ENCODE assay signal across 8 cellular contexts in genomic region chr19:49851456-49852259, GRCh38. TPM values are rescaled to one million over a fixed set of nuclear protein-coding genes. Genes with fewer than 3 reads are reported as not detected.
DNase-seq lines count a peak whose midpoint lies in the region; FAIRE-seq lines count a peak whose summit lies in the region.

No MANE protein-coding gene starts in this region.

- FAIRE-seq in small intestine (lab: Jason Lieb, UNC) = no peak

- peaks cover 4% of the 10 kb centered on the region for H3K27me3 Mint-ChIP-seq in activated CD4-positive, alpha-beta T cell treated with anti-CD3 and anti-CD28 coated beads, Interleukin-2, amount 10 ng/mL, durations not matched to agents 24 days and 14 days

- H3K9me3 Mint-ChIP-seq in activated CD4-positive, alpha-beta T cell treated with anti-CD3 and anti-CD28 coated beads, Interleukin-2, amount 10 ng/mL, durations not matched to agents 24 days and 14 days = peaks cover 4% of the 10 kb centered on the region

- DNase-seq in activated CD4-positive, alpha-beta T cell treated with anti-CD3 and anti-CD28 coated beads, Interleukin-2, amount 10 ng/mL, durations not matched to agents 24 days and 14 days = peak; percentile 78
- no peak for DNase-seq in activated CD4-positive, alpha-beta T cell treated with anti-CD3 and anti-CD28 coated beads for 48 hours
- DNase-seq in NCI-H2171 (lab: John Stamatoyannopoulos, UW) = peak; percentile 71
- peak; percentile 24 for DNase-seq in small intestine
- no peak for DNase-seq in NCI-H2107 (lab: John Stamatoyannopoulos, UW)
- no peak for DNase-seq in A172 (ENCODE audit: low spot score)

- H3K27ac Mint-ChIP-seq in activated CD4-positive, alpha-beta T cell treated with anti-CD3 and anti-CD28 coated beads, Interleukin-2, amount 10 ng/mL, durations not matched to agents 24 days and 14 days = peak overlapping the region; percentile 29

- H3K4me1 ChIP-seq in iPS-18a (ENCODE audit: control insufficient read depth, low read depth, low read length) = peaks cover 6% of the 10 kb centered on the region
- H3K4me1 ChIP-seq in small intestine (ENCODE audit: control insufficient read depth in 2 of 2, insufficient read depth in 1 of 2, low read depth in 1 of 2, low read length in 1 of 2) = no peaks in the 10 kb centered on the region

- H3K27me3 ChIP-seq in iPS-18a (ENCODE audit: control insufficient read depth, insufficient read depth, low read length) (no peaks in the 10 kb centered on the region), small intestine (ENCODE audit: control insufficient read depth in 2 of 2, insufficient read depth in 2 of 2, low read length in 2 of 2) (no peaks in the 10 kb centered on the region)

- H3K36me3 ChIP-seq in iPS-18a (ENCODE audit: control insufficient read depth, low read depth, low read length) (peaks cover 14% of the 10 kb centered on the region), small intestine (ENCODE audit: control insufficient read depth in 2 of 2, insufficient read depth in 2 of 2, low read length in 2 of 2) (peaks cover 0 to 6% of the 10 kb centered on the region in 2 donors)

- H3K27ac ChIP-seq in adipose tissue (ENCODE audit: low read depth, low read length) = peak overlapping the region; percentile 3
- H3K27ac ChIP-seq in iPS-18a (ENCODE audit: low read length) = no peak overlapping the region
- peak overlapping the region; percentile 93 to 98 for H3K27ac ChIP-seq in small intestine (ENCODE audit: low read depth in 1 of 2, low read length in 1 of 2)

- H3K4me3 Mint-ChIP-seq in activated CD4-positive, alpha-beta T cell treated with anti-CD3 and anti-CD28 coated beads, Interleukin-2, amount 10 ng/mL, durations not matched to agents 24 days and 14 days = peak overlapping the region; percentile 83

- peak overlapping the region; percentile 74 for H3K4me3 ChIP-seq in iPS-18a (ENCODE audit: low read length)
- peak overlapping the region; percentile 91 to 92 for H3K4me3 ChIP-seq in small intestine (ENCODE audit: low read depth in 1 of 2, low read length in 2 of 2)

- peaks cover 38% of the 10 kb centered on the region for H3K4me1 Mint-ChIP-seq in activated CD4-positive, alpha-beta T cell treated with anti-CD3 and anti-CD28 coated beads, Interleukin-2, amount 10 ng/mL, durations not matched to agents 24 days and 14 days

- H3K9ac ChIP-seq in iPS-18a (ENCODE audit: low read length) = peak overlapping the region; percentile 53

- intact Hi-C loops in activated CD4-positive, alpha-beta T cell treated with anti-CD3 and anti-CD28 coated beads, Interleukin-2, amount 10 ng/mL, durations not matched to agents 24 days and 14 days (cut with micrococcal nuclease) = loop anchor here (2.0 to 5.0 kb wide), 3 partner anchors 39 to 209 kb away; partner anchors contain the start of genes AP2A1, FUZ and SCAF1

- peaks cover 21% of the 10 kb centered on the region for H3K36me3 Mint-ChIP-seq in activated CD4-positive, alpha-beta T cell treated with anti-CD3 and anti-CD28 coated beads, Interleukin-2, amount 10 ng/mL, durations not matched to agents 24 days and 14 days (ENCODE audit: low read depth)

- 2 to 3% (median 2%) methylated on average over 57 to 76 of the region's 78 CpGs for WGBS in adipose tissue, 3 donors
- 1 to 2% (median 2%) methylated on average over 63 to 78 of the region's 78 CpGs for WGBS in small intestine, 3 donors

- no peaks in the 10 kb centered on the region for H3K9me3 ChIP-seq in iPS-18a (ENCODE audit: control insufficient read depth, low read depth, low read length)
- no peaks in the 10 kb centered on the region for H3K9me3 ChIP-seq in small intestine (ENCODE audit: control insufficient read depth, low read depth)

RNA-seq across cellular contexts. Expression of gene PTOV1, which starts 0.7 kb away (rescaled TPM):
- total RNA-seq in activated CD4-positive, alpha-beta T cell treated with anti-CD3 and anti-CD28 coated beads, Interleukin-2, amount 10 ng/mL, durations not matched to agents 24 days and 14 days = 121 and 124 TPM in 2 replicates
- 10 to 100 TPM; 69.1 to 76.8 (median 73.5) TPM for polyA plus RNA-seq in adipose tissue
- 100 to 1,000 TPM in 1 of 3 donors, 10 to 100 TPM in 2; 71.4 to 101 (median 74.8) TPM for polyA plus RNA-seq in small intestine
- total RNA-seq in A172 (2014; rRNA removed; shearing (Covaris generic)) = 119 and 139 TPM in 2 replicates

RNA-seq across cellular contexts. Expression of gene PNKP, which starts 15.7 kb away (rescaled TPM):
- 123 and 124 TPM in 2 replicates for total RNA-seq in activated CD4-positive, alpha-beta T cell treated with anti-CD3 and anti-CD28 coated beads, Interleukin-2, amount 10 ng/mL, durations not matched to agents 24 days and 14 days
- polyA plus RNA-seq in adipose tissue = 10 to 100 TPM; 29.7 to 50.9 (median 45.8) TPM
- polyA plus RNA-seq in small intestine = 10 to 100 TPM; 45.9 to 49.9 (median 49.4) TPM
- total RNA-seq in A172 (2014; rRNA removed; shearing (Covaris generic)) = 50.7 and 63.0 TPM in 2 replicates

RNA-seq across cellular contexts. Expression of gene AKT1S1, which starts 25.5 kb away (rescaled TPM):
- total RNA-seq in activated CD4-positive, alpha-beta T cell treated with anti-CD3 and anti-CD28 coated beads, Interleukin-2, amount 10 ng/mL, durations not matched to agents 24 days and 14 days = 31.5 and 33.5 TPM in 2 replicates
- polyA plus RNA-seq in adipose tissue (10 to 100 TPM; 21.6 to 43.5 (median 41.7) TPM), small intestine (10 to 100 TPM; 30.6 to 54.9 (median 35.1) TPM)
- 19.2 and 22.7 TPM in 2 replicates for total RNA-seq in A172 (2014; rRNA removed; shearing (Covaris generic))

RNA-seq across cellular contexts. Expression of gene TBC1D17, which starts 25.8 kb away (rescaled TPM):
- 36.5 and 36.8 TPM in 2 replicates for total RNA-seq in activated CD4-positive, alpha-beta T cell treated with anti-CD3 and anti-CD28 coated beads, Interleukin-2, amount 10 ng/mL, durations not matched to agents 24 days and 14 days
- 10 to 100 TPM; 35.7 to 46.6 (median 37.0) TPM for polyA plus RNA-seq in adipose tissue
- polyA plus RNA-seq in small intestine = 10 to 100 TPM; 23.6 to 52.6 (median 36.2) TPM
- total RNA-seq in A172 (2014; rRNA removed; shearing (Covaris generic)) = 10.1 and 11.9 TPM in 2 replicates

RNA-seq across cellular contexts. Expression of gene MED25, which starts 33.6 kb away (rescaled TPM):
- total RNA-seq in activated CD4-positive, alpha-beta T cell treated with anti-CD3 and anti-CD28 coated beads, Interleukin-2, amount 10 ng/mL, durations not matched to agents 24 days and 14 days = 49.1 and 51.5 TPM in 2 replicates
- polyA plus RNA-seq in adipose tissue = 10 to 100 TPM; 21.8 to 38.8 (median 22.4) TPM
- 10 to 100 TPM; 26.7 to 53.9 (median 28.5) TPM for polyA plus RNA-seq in small intestine
- 28.6 and 34.8 TPM in 2 replicates for total RNA-seq in A172 (2014; rRNA removed; shearing (Covaris generic))

Comparison
In these comparisons a context has a peak if more than half of its experiments do, and no peak if none do; other contexts are left out.
1. DNase-seq: peak in activated CD4-positive, alpha-beta T cell treated with anti-CD3 and anti-CD28 coated beads, Interleukin-2, amount 10 ng/mL, durations not matched to agents 24 days and 14 days (single experiment), NCI-H2171 (single experiment) and small intestine (single experiment); none in activated CD4-positive, alpha-beta T cell treated with anti-CD3 and anti-CD28 coated beads for 48 hours (single experiment), NCI-H2107 (single experiment) and A172 (single experiment).